19 cellular contexts compared by ENCODE assay signal in genomic region chr12:25800101-25800500, GRCh38.
DNase-seq lines count a peak whose midpoint lies in the region; TF ChIP-seq lines count a peak whose summit lies in the region.
"Had no signal": no experiment of that assay in that cellular context is flagged by ENCODE, and none has a peak within 500 bp of the region (broad histone marks: within the 10 kb centered on the region; RNA-seq: fewer than 3 reads in every experiment).

No MANE protein-coding gene starts in this region.

- no TSS peak for BruUV-seq in PC-9 (replicated peaks; lab: Mats Ljungman, UMichigan)

- no peak for TF ChIP-seq CTCF in PC-9 (conservative IDR thresholded peaks at IDR 0.05)
- TF ChIP-seq CTCF in fibroblast of villous mesenchyme (IDR thresholded peaks at IDR 0.05; ENCODE audit: insufficient read depth, low read depth, low read length), result no peak

- POLR2A ChIA-PET in PC-9 (lab: Charles Lee; ENCODE audit: unreplicated experiment), result no interaction called here

- no peaks in the 10 kb centered on the region; the same call in 1 of the 2 replicates for H3F3A ChIP-seq in PC-9 (ENCODE audit: insufficient read depth, low read depth)

- intact Hi-C loops in PC-9 (cut with micrococcal nuclease; ENCODE audit: unreplicated experiment), result no loop called here

- H3K9me2 ChIP-seq in PC-9 (ENCODE audit: insufficient read depth), result no peaks in the 10 kb centered on the region

- DNase-seq in DMS53 (lab: John Stamatoyannopoulos, UW) (peak; percentile 77), KG1 (lab: John Stamatoyannopoulos, UW) (peak; percentile 41), PC-9 (no peak), fibroblast of villous mesenchyme (ENCODE audit: low read depth) (peak; percentile 41), NCI-H2196 (lab: John Stamatoyannopoulos, UW; ENCODE audit: unreplicated experiment) (no peak), NK-92 (lab: John Stamatoyannopoulos, UW; ENCODE audit: unreplicated experiment) (no peak)
- DNase-seq in stimulated activated CD4-positive, alpha-beta T cell treated with anti-CD3 and anti-CD28 coated beads, Interleukin-1b, Interleukin-23, amount 100 ng/mL, for 48 hours, result no peak
- DNase-seq: foreskin keratinocyte, GDM1, H9, hypothalamus, lower lobe of right lung, NCI-H1694 treated with DMSO at 0.1 percent for 48 hours, NCI-H2227 treated with DMSO at 0.1 percent for 48 hours, Peyer's patch, substantia nigra, T-helper 17 cell had no signal

- 0 out of 2 replicates have a peak overlapping the region, but pooled peaks have one; percentile 7 for H3K4me2 ChIP-seq in PC-9

- H3K27me3 ChIP-seq in PC-9 (ENCODE audit: insufficient read depth, low read depth), result no peaks in the 10 kb centered on the region
- H3K27me3 ChIP-seq: foreskin keratinocyte, Peyer's patch had no signal

- H3K4me3 ChIP-seq in PC-9, result no peak overlapping the region
- no peak overlapping the region for H3K4me3 ChIP-seq in fibroblast of villous mesenchyme (ENCODE audit: low read depth, low read length)
- H3K4me3 ChIP-seq: lower lobe of right lung, Peyer's patch, prostate gland had no signal

- no peaks in the 10 kb centered on the region for H4K20me1 ChIP-seq in PC-9 (ENCODE audit: insufficient read depth)

- no peak overlapping the region for H2AFZ ChIP-seq in PC-9

- no peaks in the 10 kb centered on the region for H3K36me3 ChIP-seq in PC-9 (ENCODE audit: low read depth)
- H3K36me3 ChIP-seq: lower lobe of right lung, Peyer's patch, prostate gland had no signal

- H3K27ac ChIP-seq in PC-9, result no peak overlapping the region
- H3K27ac ChIP-seq: epithelial cell of prostate, foreskin keratinocyte, lower lobe of right lung, Peyer's patch, prostate gland had no signal

- peaks cover 17% of the 10 kb centered on the region for H3K4me1 ChIP-seq in PC-9 (replicated peaks; ENCODE audit: insufficient read depth)
- H3K4me1 ChIP-seq: lower lobe of right lung, Peyer's patch, prostate gland had no signal

- CTCF ChIA-PET in PC-9 (lab: Charles Lee), result no interaction called here

- no peaks in the 10 kb centered on the region for H3K79me2 ChIP-seq in PC-9 (ENCODE audit: low read depth)

- no peaks in the 10 kb centered on the region for H3K9me3 ChIP-seq in PC-9 (ENCODE audit: insufficient read depth, low read depth)
- H3K9me3 ChIP-seq: lower lobe of right lung, Peyer's patch, prostate gland had no signal

Comparison
In these comparisons a context has a peak if more than half of its experiments do, and no peak if none do; other contexts are left out.
1. DNase-seq: peak in DMS53 (single experiment), KG1 (single experiment) and fibroblast of villous mesenchyme (single experiment); none in PC-9 (0 of 2), NCI-H2196 (single experiment), NK-92 (single experiment) and stimulated activated CD4-positive, alpha-beta T cell treated with anti-CD3 and anti-CD28 coated beads, Interleukin-1b, Interleukin-23, amount 100 ng/mL, for 48 hours (single experiment).